13 cellular contexts compared by ENCODE assay signal in genomic region chr2:230687498-230687897, GRCh38. TPM values are rescaled to one million over a fixed set of nuclear protein-coding genes. Genes with fewer than 3 reads are reported as not detected.
DNase-seq lines count a peak whose midpoint lies in the region; ATAC-seq, FAIRE-seq and TF ChIP-seq lines count a peak whose summit lies in the region.
"Had no signal": no experiment of that assay in that cellular context is flagged by ENCODE, and none has a peak within 500 bp of the region (broad histone marks: within the 10 kb centered on the region; RNA-seq: fewer than 3 reads in every experiment).

No MANE protein-coding gene starts in this region.

- no peaks in the 10 kb centered on the region for H3K27me3 Mint-ChIP-seq in astrocyte (ENCODE audit: low read depth, unreplicated experiment)

- H3K9me3 Mint-ChIP-seq in astrocyte (ENCODE audit: unreplicated experiment): peaks cover 3% of the 10 kb centered on the region
- H3K9me3 Mint-ChIP-seq: natural killer cell had no signal

- no peak overlapping the region for H3K4me3 Mint-ChIP-seq in astrocyte (ENCODE audit: unreplicated experiment)
- H3K4me3 Mint-ChIP-seq: natural killer cell had no signal

- H3K27ac Mint-ChIP-seq in astrocyte (ENCODE audit: unreplicated experiment): peak overlapping the region; percentile 77
- H3K27ac Mint-ChIP-seq: natural killer cell had no signal

- dilution Hi-C loops in keratinocyte (cut with MboI; ENCODE audit: extremely low pct_ligation_motif_present, low sequenced_read_pairs): no loop called here

- H4K20me1 ChIP-seq in astrocyte (ENCODE audit: insufficient read depth, low read length) (no peaks in the 10 kb centered on the region), keratinocyte (ENCODE audit: control insufficient read depth, extremely low read depth, insufficient read depth, low read length) (no peaks in the 10 kb centered on the region)

- peaks cover 39% of the 10 kb centered on the region for H3K4me1 Mint-ChIP-seq in astrocyte (ENCODE audit: low read depth, unreplicated experiment)

- no peaks in the 10 kb centered on the region for H3K9me3 ChIP-seq in astrocyte (ENCODE audit: insufficient read depth, low read depth, low read length)
- H3K9me3 ChIP-seq in keratinocyte (ENCODE audit: control insufficient read depth, low read depth, low read length): no peaks in the 10 kb centered on the region
- H3K9me3 ChIP-seq: thyroid gland had no signal

- peaks cover 45% of the 10 kb centered on the region for H3K4me1 ChIP-seq in astrocyte (ENCODE audit: insufficient read depth, low read length)
- H3K4me1 ChIP-seq in keratinocyte (ENCODE audit: control insufficient read depth, extremely low read depth, insufficient read depth, low read length): peaks cover 60% of the 10 kb centered on the region

- H3K27me3 ChIP-seq in astrocyte (ENCODE audit: insufficient read depth, low read length) (no peaks in the 10 kb centered on the region), keratinocyte (ENCODE audit: control insufficient read depth, extremely low read depth, insufficient read depth, low read length) (no peaks in the 10 kb centered on the region)
- H3K27me3 ChIP-seq: thyroid gland had no signal

- H3K79me2 ChIP-seq in astrocyte (ENCODE audit: insufficient read depth, low read length): no peaks in the 10 kb centered on the region
- H3K79me2 ChIP-seq in keratinocyte (ENCODE audit: control insufficient read depth, insufficient read depth, low read length): no peaks in the 10 kb centered on the region

- H3K36me3 Mint-ChIP-seq in astrocyte (ENCODE audit: low read depth, unreplicated experiment): no peaks in the 10 kb centered on the region
- H3K36me3 Mint-ChIP-seq: natural killer cell had no signal

- no peak overlapping the region for H3K27ac ChIP-seq in astrocyte (ENCODE audit: low read depth, low read length)
- H3K27ac ChIP-seq in keratinocyte (ENCODE audit: control insufficient read depth, insufficient read depth, low read length): peak overlapping the region; percentile 22
- H3K27ac ChIP-seq: thyroid gland had no signal

- DNase-seq in A172 (ENCODE audit: low spot score) (peak; percentile 80), HT-29 (ENCODE audit: low spot score) (peak; percentile 66), astrocyte (ENCODE audit: low read depth) (no peak), keratinocyte (ENCODE audit: low read depth, low spot score) (no peak), NCI-H1417 (lab: John Stamatoyannopoulos, UW) (no peak), iPS-NIHi7 (ENCODE audit: extremely low spot score) (no peak)
- DNase-seq in stimulated activated naive CD8-positive, alpha-beta T cell treated with anti-CD3 and anti-CD28 coated beads, Interleukin-15, Interleukin-2, amounts not matched to agents 100 U/mL and 50 U/mL, for 24 hours: no peak
- DNase-seq in activated T-cell treated with anti-CD3 and anti-CD28 coated beads, Interleukin-2, amount 50 U/mL, for 48 hours: no peak
- DNase-seq: activated CD8-positive, alpha-beta memory T cell treated with anti-CD3 and anti-CD28 coated beads, Interleukin-2, amount 50 U/mL, for 4 hours; natural killer cell; NCI-H345; RPMI8226; thyroid gland had no signal

- H3K36me3 ChIP-seq in astrocyte (ENCODE audit: insufficient read depth, low read length) (no peaks in the 10 kb centered on the region), keratinocyte (ENCODE audit: control insufficient read depth in 2 of 2, extremely low read depth in 1 of 2, insufficient read depth in 2 of 2, low read length in 2 of 2) (no peaks in the 10 kb centered on the region)
- H3K36me3 ChIP-seq: thyroid gland had no signal

- no peaks in the 10 kb centered on the region for H3K9me1 ChIP-seq in keratinocyte (ENCODE audit: control insufficient read depth, extremely low read depth, insufficient read depth, low read length)

- TF ChIP-seq CTCF in astrocyte (IDR thresholded peaks at IDR 0.05; ENCODE audit: insufficient read depth, low read depth, low read length) (no peak), keratinocyte (optimal IDR thresholded peaks at IDR 0.05 in 1 of 3, IDR thresholded peaks at IDR 0.05 in 1 of 3, conservative IDR thresholded peaks at IDR 0.05 in 1 of 3; ENCODE audit: extremely low read depth in 1 of 3, insufficient read depth in 2 of 3, low read length in 3 of 3) (no peak)

- FAIRE-seq in astrocyte (lab: Jason Lieb, UNC): no peak
- peak; percentile 92 for FAIRE-seq in keratinocyte (lab: Jason Lieb, UNC)

- H3K4me2 ChIP-seq in astrocyte (ENCODE audit: low read length) (peak overlapping the region; percentile 54), keratinocyte (ENCODE audit: control insufficient read depth, extremely low read depth, insufficient read depth, low read depth, low read length) (peak overlapping the region; percentile 11)

- H3K4me3 ChIP-seq in astrocyte (ENCODE audit: insufficient read depth, low read depth, low read length): no peak overlapping the region
- H3K4me3 ChIP-seq in keratinocyte (ENCODE audit: control insufficient read depth in 2 of 3, extremely low read depth in 1 of 3, insufficient read depth in 2 of 3, low read depth in 1 of 3, low read length in 3 of 3): no peak overlapping the region
- H3K4me3 ChIP-seq: thyroid gland had no signal

- no peak overlapping the region for H2AFZ ChIP-seq in astrocyte (ENCODE audit: low read depth, low read length)
- H2AFZ ChIP-seq in keratinocyte (ENCODE audit: control insufficient read depth, low read length): no peak overlapping the region

- H3K9ac ChIP-seq in astrocyte (ENCODE audit: low read length) (peak overlapping the region; percentile 33), keratinocyte (ENCODE audit: control insufficient read depth, extremely low read depth, insufficient read depth, low read length) (no peak overlapping the region)

- ATAC-seq in stimulated activated naive CD8-positive, alpha-beta T cell treated with anti-CD3 and anti-CD28 coated beads, Interleukin-15, Interleukin-2, amounts not matched to agents 100 U/mL and 50 U/mL, for 24 hours: no peak
- ATAC-seq: natural killer cell had no signal

RNA-seq across cellular contexts. Expression of gene CAB39, which starts 25.1 kb away (rescaled TPM):
- 49.8 and 51.9 TPM in 2 replicates for total RNA-seq in A172 (2014; rRNA removed; shearing (Covaris generic))
- total RNA-seq in HT-29 (2014; rRNA removed; shearing (Covaris generic)): 28.6 and 30.6 TPM in 2 replicates
- 58.6 and 66.6 TPM in 2 replicates for total RNA-seq in astrocyte
- 77.1 to 120 TPM (median 77.7 TPM) in 3 replicates for polyA plus RNA-seq in keratinocyte
- polyA plus RNA-seq in keratinocyte (2011; ENCODE audit: low read depth): 98.7 TPM
- 60.1 and 121 TPM in 2 replicates for polyA plus RNA-seq in keratinocyte (2011; cell fraction: cytosol; rRNA removed)
- polyA plus RNA-seq in keratinocyte (2011; cell fraction: nucleus; rRNA removed): 91.8 and 105 TPM in 2 replicates
- 75.0 and 81.2 TPM in 2 replicates for polyA plus RNA-seq in keratinocyte (2012; ENCODE audit: low replicate concordance)
- 59.3 to 159 TPM (median 79.1 TPM) in 3 replicates for polyA minus RNA-seq in keratinocyte
- 87.7 TPM for polyA minus RNA-seq in keratinocyte (2011; cell fraction: cytosol; rRNA and poly(A)+ RNA removed)
- polyA minus RNA-seq in keratinocyte (2011; cell fraction: nucleus; rRNA and poly(A)+ RNA removed): 67.4 and 142 TPM in 2 replicates

Comparison
In these comparisons a context has a peak if more than half of its experiments do, and no peak if none do; other contexts are left out.
1. DNase-seq: peak in A172 (single experiment) and HT-29 (single experiment); none in astrocyte (single experiment), keratinocyte (single experiment), stimulated activated naive CD8-positive, alpha-beta T cell treated with anti-CD3 and anti-CD28 coated beads, Interleukin-15, Interleukin-2, amounts not matched to agents 100 U/mL and 50 U/mL, for 24 hours (single experiment), NCI-H1417 (0 of 3), iPS-NIHi7 (single experiment) and activated T-cell treated with anti-CD3 and anti-CD28 coated beads, Interleukin-2, amount 50 U/mL, for 48 hours (0 of 2).